In the genomic region with DNA sequence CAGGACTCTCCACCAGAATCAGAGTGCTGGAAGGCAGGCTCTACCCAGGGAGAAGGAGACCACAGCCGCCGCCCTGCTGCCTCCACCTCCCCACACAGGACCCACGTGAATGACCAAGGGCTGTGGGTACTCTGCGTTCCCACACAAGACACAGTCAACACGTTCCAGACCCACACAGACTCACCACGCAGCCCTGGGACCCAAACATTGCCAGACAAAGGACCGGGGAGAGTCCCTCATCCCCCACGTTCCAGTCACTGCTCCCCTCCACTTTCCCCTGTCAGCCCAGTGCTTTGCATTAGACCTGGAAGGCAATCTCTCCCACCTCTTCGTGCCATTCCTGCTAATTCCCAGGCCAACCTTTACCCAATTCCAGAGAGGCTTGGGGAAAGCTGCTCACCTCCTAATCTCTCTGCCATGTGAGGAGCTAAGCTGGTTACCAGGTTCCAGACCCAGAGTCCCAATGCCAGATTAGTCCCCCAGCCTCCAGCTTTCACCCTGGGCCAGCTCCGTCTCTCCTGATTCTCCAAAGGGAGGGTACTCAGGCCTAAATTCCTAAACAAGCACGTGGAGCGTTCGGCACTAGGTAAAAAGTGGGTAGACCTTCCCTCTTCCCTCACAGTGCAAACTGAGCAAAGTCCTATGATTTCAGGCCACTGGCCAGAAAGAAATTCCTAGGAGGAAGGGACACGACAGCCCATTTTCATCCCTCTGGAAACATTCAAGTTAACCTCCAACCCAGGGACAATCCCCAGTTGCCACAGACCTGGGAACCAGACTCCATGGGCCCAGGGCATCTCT, we compare ENCODE assay signal across 28 cellular contexts. TPM values are rescaled to one million over a fixed set of nuclear protein-coding genes. Genes with fewer than 3 reads are reported as not detected.
DNase-seq lines count a peak whose midpoint lies in the region; ATAC-seq and TF ChIP-seq lines count a peak whose summit lies in the region.
"Had no signal": no experiment of that assay in that cellular context is flagged by ENCODE, and none has a peak within 500 bp of the region (broad histone marks: within the 10 kb centered on the region; RNA-seq: fewer than 3 reads in every experiment).

No MANE protein-coding gene starts in this region.

- H3K9me3 ChIP-seq in WERI-Rb-1 (ENCODE audit: severe bottlenecking) (no peaks in the 10 kb centered on the region), esophagus muscularis mucosa (no peaks in the 10 kb centered on the region)
- H3K9me3 ChIP-seq: SJCRH30 had no signal

- no peaks in the 10 kb centered on the region for H3K36me3 ChIP-seq in WERI-Rb-1
- H3K36me3 ChIP-seq in esophagus muscularis mucosa: no peaks in the 10 kb centered on the region
- H3K36me3 ChIP-seq: SJCRH30 had no signal

- intact Hi-C loops in esophagus muscularis mucosa (cut with DNase I): no loop called here
- intact Hi-C loops in activated T-helper 2 cell treated with anti-CD3 and anti-CD28 coated beads, Interferon-gamma antibody, Interleukin-2, Interleukin-4, amounts not matched to agents 10 μg/mL and 5 μg/mL and 100 μg/mL, durations not matched to agents 14 hours and 24 hours and 36 hours (cut with micrococcal nuclease): no loop called here
- intact Hi-C loops in Right ventricle myocardium inferior (cut with DNase I): no loop called here

- peaks cover 23% of the 10 kb centered on the region for H3K27me3 Mint-ChIP-seq in activated T-helper 2 cell treated with anti-CD3 and anti-CD28 coated beads, Interferon-gamma antibody, Interleukin-2, Interleukin-4, amounts not matched to agents 10 μg/mL and 5 μg/mL and 100 μg/mL, durations not matched to agents 14 hours and 24 hours and 36 hours (ENCODE audit: low read depth)

- TF ChIP-seq CTCF in WERI-Rb-1 (IDR thresholded peaks at IDR 0.05; ENCODE audit: low read depth, low read length) (no peak), esophagus muscularis mucosa (IDR thresholded peaks at IDR 0.05) (no peak)

- ATAC-seq in Right ventricle myocardium inferior: no peak
- ATAC-seq: GM23338, PC-3, SK-N-SH treated with all-trans-retinoic acid at 6 μM for 48 hours had no signal

- no peaks in the 10 kb centered on the region for H3K27me3 ChIP-seq in WERI-Rb-1 (ENCODE audit: insufficient read depth, low read depth, severe bottlenecking)
- peaks cover 0 to 68% (median 3%) of the 10 kb centered on the region in 4 donors for H3K27me3 ChIP-seq in esophagus muscularis mucosa

- no peak overlapping the region for H3K4me3 Mint-ChIP-seq in activated T-helper 2 cell treated with anti-CD3 and anti-CD28 coated beads, Interferon-gamma antibody, Interleukin-2, Interleukin-4, amounts not matched to agents 10 μg/mL and 5 μg/mL and 100 μg/mL, durations not matched to agents 14 hours and 24 hours and 36 hours (ENCODE audit: low read depth)
- H3K4me3 Mint-ChIP-seq: CD4-positive, alpha-beta memory T cell; GM23338 had no signal

- WGBS in esophagus muscularis mucosa: 66% methylated on average over 14 of the region's 14 CpGs

- H3K9me3 Mint-ChIP-seq in activated T-helper 2 cell treated with anti-CD3 and anti-CD28 coated beads, Interferon-gamma antibody, Interleukin-2, Interleukin-4, amounts not matched to agents 10 μg/mL and 5 μg/mL and 100 μg/mL, durations not matched to agents 14 hours and 24 hours and 36 hours: no peaks in the 10 kb centered on the region
- H3K9me3 Mint-ChIP-seq: GM23338 had no signal

- no peaks in the 10 kb centered on the region for H3K4me1 ChIP-seq in esophagus muscularis mucosa

- H3K4me3 ChIP-seq in WERI-Rb-1 (ENCODE audit: low read depth, low read length): no peak overlapping the region
- H3K4me3 ChIP-seq in esophagus muscularis mucosa: no peak overlapping the region
- H3K4me3 ChIP-seq: GM23338, SJCRH30 had no signal

- H3K27ac Mint-ChIP-seq in activated T-helper 2 cell treated with anti-CD3 and anti-CD28 coated beads, Interferon-gamma antibody, Interleukin-2, Interleukin-4, amounts not matched to agents 10 μg/mL and 5 μg/mL and 100 μg/mL, durations not matched to agents 14 hours and 24 hours and 36 hours: no peak overlapping the region
- H3K27ac Mint-ChIP-seq: CD4-positive, alpha-beta memory T cell; GM23338 had no signal

- TF ChIP-seq POLR2A in esophagus muscularis mucosa (IDR thresholded peaks at IDR 0.05; ENCODE audit: low read depth): no peak

- TF ChIP-seq EP300 in esophagus muscularis mucosa (IDR thresholded peaks at IDR 0.05): no peak

- H3K27ac ChIP-seq in WERI-Rb-1 (no peak overlapping the region), esophagus muscularis mucosa (replicated peaks in 1 of 4) (no peak overlapping the region)
- H3K27ac ChIP-seq: SJCRH30 had no signal

- no peaks in the 10 kb centered on the region for H3K4me1 Mint-ChIP-seq in activated T-helper 2 cell treated with anti-CD3 and anti-CD28 coated beads, Interferon-gamma antibody, Interleukin-2, Interleukin-4, amounts not matched to agents 10 μg/mL and 5 μg/mL and 100 μg/mL, durations not matched to agents 14 hours and 24 hours and 36 hours (ENCODE audit: low read depth)
- H3K4me1 Mint-ChIP-seq: CD4-positive, alpha-beta memory T cell had no signal

- no peaks in the 10 kb centered on the region for H3K36me3 Mint-ChIP-seq in activated T-helper 2 cell treated with anti-CD3 and anti-CD28 coated beads, Interferon-gamma antibody, Interleukin-2, Interleukin-4, amounts not matched to agents 10 μg/mL and 5 μg/mL and 100 μg/mL, durations not matched to agents 14 hours and 24 hours and 36 hours (ENCODE audit: low read depth)
- H3K36me3 Mint-ChIP-seq: CD4-positive, alpha-beta memory T cell had no signal

- DNase-seq in WERI-Rb-1 (peak; percentile 35), esophagus muscularis mucosa (ENCODE audit: extremely low spot score) (peak; percentile 70), mesenteric fat pad (ENCODE audit: low spot score) (peak; percentile 85), activated gamma-delta T cell treated with Interleukin-2 at 50 U/mL for 16 hours (no peak), NCI-H526 (lab: John Stamatoyannopoulos, UW) (no peak), Right ventricle myocardium inferior (ENCODE audit: missing footprints) (no peak)
- no peak for DNase-seq in activated T-helper 2 cell treated with anti-CD3 and anti-CD28 coated beads, Interferon-gamma antibody, Interleukin-2, Interleukin-4, amounts not matched to agents 10 μg/mL and 5 μg/mL and 100 μg/mL, durations not matched to agents 14 hours and 24 hours and 36 hours (ENCODE audit: low spot score)
- DNase-seq: C1 segment of cervical spinal cord; CD4-positive, alpha-beta memory T cell; COR-L47; DMS53; HCEC 1CT; Karpas-422; NCI-H1092 treated with DMSO at 0.1 percent for 48 hours; NCI-H1436; NCI-H187; NCI-H2081 treated with DMSO at 0.1 percent for 48 hours; NCI-H2171; NCI-H226; NCI-H510A; NK-92 treated with Interleukin-12 subunit alpha and Interleukin-12 subunit beta, amount 100 ng/mL, for 24 hours; PC-3 had no signal

RNA-seq across cellular contexts. Expression of a gene that starts 4.9 kb away (rescaled TPM):
- total RNA-seq in esophagus muscularis mucosa: not detected
- total RNA-seq in mesenteric fat pad: not detected
- total RNA-seq in activated T-helper 2 cell treated with anti-CD3 and anti-CD28 coated beads, Interferon-gamma antibody, Interleukin-2, Interleukin-4, amounts not matched to agents 10 μg/mL and 5 μg/mL and 100 μg/mL, durations not matched to agents 14 hours and 24 hours and 36 hours: 0.18 and 0.21 TPM in 2 replicates
- 3.2 TPM for total RNA-seq in Right ventricle myocardium inferior
- total RNA-seq: A673, GM23338, HT-29, M059J, PC-3 had no signal

RNA-seq across cellular contexts. Expression of a gene that starts 43.8 kb away (rescaled TPM):
- total RNA-seq in esophagus muscularis mucosa (under 1 TPM in 3 of 4 donors, not detected in 1; 0.17 to 0.78 (median 0.34) TPM), mesenteric fat pad (3.4 TPM), Right ventricle myocardium inferior (0.68 TPM)
- total RNA-seq in activated T-helper 2 cell treated with anti-CD3 and anti-CD28 coated beads, Interferon-gamma antibody, Interleukin-2, Interleukin-4, amounts not matched to agents 10 μg/mL and 5 μg/mL and 100 μg/mL, durations not matched to agents 14 hours and 24 hours and 36 hours: 0.37 TPM in 1 of 2 replicates, not detected in the other
- total RNA-seq: A673, HT-29, M059J, PC-3, SJCRH30 had no signal

Comparison
In these comparisons a context has a peak if more than half of its experiments do, and no peak if none do; other contexts are left out.
1. DNase-seq: peak in WERI-Rb-1 (single experiment), esophagus muscularis mucosa (single experiment) and mesenteric fat pad (single experiment); none in activated gamma-delta T cell treated with Interleukin-2 at 50 U/mL for 16 hours (single experiment), activated T-helper 2 cell treated with anti-CD3 and anti-CD28 coated beads, Interferon-gamma antibody, Interleukin-2, Interleukin-4, amounts not matched to agents 10 μg/mL and 5 μg/mL and 100 μg/mL, durations not matched to agents 14 hours and 24 hours and 36 hours (single experiment), NCI-H526 (0 of 2) and Right ventricle myocardium inferior (single experiment).